In the genomic region with DNA sequence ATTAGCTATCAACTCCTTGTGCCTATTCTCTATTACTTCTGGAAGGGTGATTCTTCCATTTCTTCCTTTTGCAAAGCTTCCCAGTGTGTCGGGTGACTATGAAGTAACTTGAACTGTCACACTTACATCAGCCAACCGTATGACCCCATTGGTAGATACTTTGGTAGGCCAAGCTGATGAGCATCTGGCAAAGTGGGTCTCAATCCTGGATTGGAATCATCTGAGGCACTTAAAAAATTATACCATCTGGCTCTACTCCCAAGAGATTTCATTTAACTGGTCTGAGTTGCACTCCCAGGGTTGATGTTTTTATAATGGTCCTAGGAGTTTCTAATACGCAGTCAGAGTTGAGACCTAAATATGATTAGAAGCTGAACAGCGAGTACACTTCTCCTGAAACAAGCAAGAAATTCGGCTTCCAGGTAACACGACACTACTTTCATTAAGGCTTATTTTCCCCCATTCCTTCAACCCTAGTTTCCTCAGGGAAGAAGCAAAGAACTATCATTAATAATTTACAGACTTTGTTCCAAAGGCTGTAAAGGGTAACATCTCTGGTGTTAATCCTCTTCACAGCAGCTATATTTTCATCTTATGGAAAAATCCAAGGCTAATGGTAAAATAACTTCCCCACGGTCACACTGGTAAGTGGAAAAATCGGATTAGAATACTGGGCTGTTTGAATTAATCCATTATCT, we compare ENCODE assay signal across 14 cellular contexts.
"Had no signal": no experiment of that assay in that cellular context is flagged by ENCODE, and none has a peak within 500 bp of the region (broad histone marks: within the 10 kb centered on the region; RNA-seq: fewer than 3 reads in every experiment).

No MANE protein-coding gene starts in this region.

- H3K36me3 Mint-ChIP-seq: naive B cell; stimulated activated memory B cell treated with anti-CD40 and anti-IgM and Interleukin-4, amounts not matched to agents 10 μg/mL and 1 μg/mL and 100 μg/mL, for 72 hours had no signal

- ATAC-seq: effector memory CD8-positive, alpha-beta T cell; foreskin keratinocyte; lower lobe of right lung; stimulated activated memory B cell treated with anti-CD40 and anti-IgM and Interleukin-4, amounts not matched to agents 10 μg/mL and 1 μg/mL and 100 μg/mL, for 72 hours had no signal

- DNase-seq: activated CD4-positive, alpha-beta memory T cell treated with anti-CD3 and anti-CD28 coated beads, Interleukin-2, amount 10 ng/mL, durations not matched to agents 7 days and 5 days; activated naive CD4-positive, alpha-beta T cell treated with anti-CD3 and anti-CD28 coated beads, Interleukin-2, amount 50 U/mL, for 16 hours; activated T-cell treated with anti-CD3 and anti-CD28 coated beads, Interleukin-2, amount 50 U/mL, for 24 hours; dermis blood vessel endothelial cell; effector memory CD8-positive, alpha-beta T cell; foreskin keratinocyte; lower lobe of right lung; naive B cell; thyroid gland had no signal

- H3K27me3 Mint-ChIP-seq: activated T-cell treated with anti-CD3 and anti-CD28 coated beads, Interleukin-2, amount 50 U/mL, for 24 hours had no signal

- H3K4me3 ChIP-seq: lower lobe of right lung, thyroid gland had no signal

- H3K79me2 ChIP-seq: parathyroid adenoma had no signal

- H3K27ac Mint-ChIP-seq: activated CD4-positive, alpha-beta memory T cell treated with anti-CD3 and anti-CD28 coated beads, Interleukin-2, amount 10 ng/mL, durations not matched to agents 7 days and 5 days; activated T-cell treated with anti-CD3 and anti-CD28 coated beads, Interleukin-2, amount 50 U/mL, for 24 hours; effector memory CD8-positive, alpha-beta T cell; naive B cell; stimulated activated memory B cell treated with anti-CD40 and anti-IgM and Interleukin-4, amounts not matched to agents 10 μg/mL and 1 μg/mL and 100 μg/mL, for 72 hours had no signal

- H3K27ac ChIP-seq: foreskin keratinocyte, lower lobe of right lung, parathyroid adenoma, thyroid gland, VCaP had no signal

- H3K9me3 ChIP-seq: lower lobe of right lung, thyroid gland had no signal

- H3K36me3 ChIP-seq: lower lobe of right lung, thyroid gland had no signal

- FAIRE-seq: astrocyte, bronchial epithelial cell had no signal

- H2AFZ ChIP-seq: parathyroid adenoma had no signal

- H3K4me1 ChIP-seq: foreskin keratinocyte, lower lobe of right lung, parathyroid adenoma had no signal

- H3K9me3 Mint-ChIP-seq: activated CD4-positive, alpha-beta memory T cell treated with anti-CD3 and anti-CD28 coated beads, Interleukin-2, amount 10 ng/mL, durations not matched to agents 7 days and 5 days; activated T-cell treated with anti-CD3 and anti-CD28 coated beads, Interleukin-2, amount 50 U/mL, for 24 hours; naive B cell; stimulated activated memory B cell treated with anti-CD40 and anti-IgM and Interleukin-4, amounts not matched to agents 10 μg/mL and 1 μg/mL and 100 μg/mL, for 72 hours had no signal

- H3K9ac ChIP-seq: parathyroid adenoma had no signal

- H3K27me3 ChIP-seq: thyroid gland had no signal

- H3K4me3 Mint-ChIP-seq: activated CD4-positive, alpha-beta memory T cell treated with anti-CD3 and anti-CD28 coated beads, Interleukin-2, amount 10 ng/mL, durations not matched to agents 7 days and 5 days; activated T-cell treated with anti-CD3 and anti-CD28 coated beads, Interleukin-2, amount 50 U/mL, for 24 hours; effector memory CD8-positive, alpha-beta T cell; naive B cell; stimulated activated memory B cell treated with anti-CD40 and anti-IgM and Interleukin-4, amounts not matched to agents 10 μg/mL and 1 μg/mL and 100 μg/mL, for 72 hours had no signal

- H3K4me1 Mint-ChIP-seq: naive B cell; stimulated activated memory B cell treated with anti-CD40 and anti-IgM and Interleukin-4, amounts not matched to agents 10 μg/mL and 1 μg/mL and 100 μg/mL, for 72 hours had no signal
